12 cellular contexts compared by ENCODE assay signal in genomic region chr5:116076496-116076895, GRCh38. TPM values are rescaled to one million over a fixed set of nuclear protein-coding genes. Genes with fewer than 3 reads are reported as not detected.
DNase-seq lines count a peak whose midpoint lies in the region; ATAC-seq and TF ChIP-seq lines count a peak whose summit lies in the region.
"Had no signal": no experiment of that assay in that cellular context is flagged by ENCODE, and none has a peak within 500 bp of the region (broad histone marks: within the 10 kb centered on the region; RNA-seq: fewer than 3 reads in every experiment).

No MANE protein-coding gene starts in this region.

- intact Hi-C loops in lower lobe of right lung (cut with DNase I): no loop called here

- H3K4me1 ChIP-seq in lower lobe of right lung: no peaks in the 10 kb centered on the region

- no peak overlapping the region for H3K27ac ChIP-seq in lower lobe of right lung
- H3K27ac ChIP-seq: HL-60, neutrophil, WERI-Rb-1 had no signal

- H3K9me3 ChIP-seq in lower lobe of right lung: no peaks in the 10 kb centered on the region
- H3K9me3 ChIP-seq: neutrophil had no signal

- no peak overlapping the region for H3K4me3 ChIP-seq in lower lobe of right lung

- H3K27me3 ChIP-seq in lower lobe of right lung (ENCODE audit: low read depth): no peaks in the 10 kb centered on the region
- H3K27me3 ChIP-seq: neutrophil had no signal

- peak; percentile 99 for ATAC-seq in GM18873 (IDR thresholded peaks at IDR 0.05; ENCODE audit: low FRiP score, unreplicated experiment)
- peak; percentile 99 for ATAC-seq in GM21717 (IDR thresholded peaks at IDR 0.05; ENCODE audit: unreplicated experiment)
- peak; percentile 99 for ATAC-seq in HG03571 (IDR thresholded peaks at IDR 0.05; ENCODE audit: unreplicated experiment)
- peak; percentile 21 to 51 for ATAC-seq in lower lobe of right lung

- DNase-seq in lower lobe of right lung (no peak), OCI-M2 (lab: John Stamatoyannopoulos, UW; ENCODE audit: unreplicated experiment) (no peak), NCI-H524 (lab: John Stamatoyannopoulos, UW) (no peak), foreskin melanocyte (no peak), T-helper 2 cell (no peak)
- DNase-seq: WERI-Rb-1 had no signal

- H3K36me3 ChIP-seq in lower lobe of right lung: no peaks in the 10 kb centered on the region
- H3K36me3 ChIP-seq: neutrophil, WERI-Rb-1 had no signal

- TF ChIP-seq CTCF in lower lobe of right lung (IDR thresholded peaks at IDR 0.05): no peak

RNA-seq across cellular contexts. Expression of gene COMMD10, which starts 8.3 kb away (rescaled TPM):
- 33.8 TPM for total RNA-seq in lower lobe of right lung

RNA-seq across cellular contexts. Expression of gene ARL14EPL, which starts 44.2 kb away (rescaled TPM):
- total RNA-seq in lower lobe of right lung: not detected
- total RNA-seq: temporal lobe had no signal

Comparison
In these comparisons a context has a peak if more than half of its experiments do, and no peak if none do; other contexts are left out.
1. ATAC-seq: peak in every context shown above with its lines; median percentile 99 in GM18873; 99 in GM21717; 99 in HG03571; 36 in lower lobe of right lung.